ENCODE assay signal across 1 cellular context in genomic region chr9:97500263-97500662, GRCh38.
TF ChIP-seq lines count a peak whose summit lies in the region.

No MANE protein-coding gene starts in this region.

TF ChIP-seq in GM23338, 12 proteins besides CTCF, POLR2A, EP300 and RAD21 (continued from another document):
- TF ChIP-seq, protein P1, sequence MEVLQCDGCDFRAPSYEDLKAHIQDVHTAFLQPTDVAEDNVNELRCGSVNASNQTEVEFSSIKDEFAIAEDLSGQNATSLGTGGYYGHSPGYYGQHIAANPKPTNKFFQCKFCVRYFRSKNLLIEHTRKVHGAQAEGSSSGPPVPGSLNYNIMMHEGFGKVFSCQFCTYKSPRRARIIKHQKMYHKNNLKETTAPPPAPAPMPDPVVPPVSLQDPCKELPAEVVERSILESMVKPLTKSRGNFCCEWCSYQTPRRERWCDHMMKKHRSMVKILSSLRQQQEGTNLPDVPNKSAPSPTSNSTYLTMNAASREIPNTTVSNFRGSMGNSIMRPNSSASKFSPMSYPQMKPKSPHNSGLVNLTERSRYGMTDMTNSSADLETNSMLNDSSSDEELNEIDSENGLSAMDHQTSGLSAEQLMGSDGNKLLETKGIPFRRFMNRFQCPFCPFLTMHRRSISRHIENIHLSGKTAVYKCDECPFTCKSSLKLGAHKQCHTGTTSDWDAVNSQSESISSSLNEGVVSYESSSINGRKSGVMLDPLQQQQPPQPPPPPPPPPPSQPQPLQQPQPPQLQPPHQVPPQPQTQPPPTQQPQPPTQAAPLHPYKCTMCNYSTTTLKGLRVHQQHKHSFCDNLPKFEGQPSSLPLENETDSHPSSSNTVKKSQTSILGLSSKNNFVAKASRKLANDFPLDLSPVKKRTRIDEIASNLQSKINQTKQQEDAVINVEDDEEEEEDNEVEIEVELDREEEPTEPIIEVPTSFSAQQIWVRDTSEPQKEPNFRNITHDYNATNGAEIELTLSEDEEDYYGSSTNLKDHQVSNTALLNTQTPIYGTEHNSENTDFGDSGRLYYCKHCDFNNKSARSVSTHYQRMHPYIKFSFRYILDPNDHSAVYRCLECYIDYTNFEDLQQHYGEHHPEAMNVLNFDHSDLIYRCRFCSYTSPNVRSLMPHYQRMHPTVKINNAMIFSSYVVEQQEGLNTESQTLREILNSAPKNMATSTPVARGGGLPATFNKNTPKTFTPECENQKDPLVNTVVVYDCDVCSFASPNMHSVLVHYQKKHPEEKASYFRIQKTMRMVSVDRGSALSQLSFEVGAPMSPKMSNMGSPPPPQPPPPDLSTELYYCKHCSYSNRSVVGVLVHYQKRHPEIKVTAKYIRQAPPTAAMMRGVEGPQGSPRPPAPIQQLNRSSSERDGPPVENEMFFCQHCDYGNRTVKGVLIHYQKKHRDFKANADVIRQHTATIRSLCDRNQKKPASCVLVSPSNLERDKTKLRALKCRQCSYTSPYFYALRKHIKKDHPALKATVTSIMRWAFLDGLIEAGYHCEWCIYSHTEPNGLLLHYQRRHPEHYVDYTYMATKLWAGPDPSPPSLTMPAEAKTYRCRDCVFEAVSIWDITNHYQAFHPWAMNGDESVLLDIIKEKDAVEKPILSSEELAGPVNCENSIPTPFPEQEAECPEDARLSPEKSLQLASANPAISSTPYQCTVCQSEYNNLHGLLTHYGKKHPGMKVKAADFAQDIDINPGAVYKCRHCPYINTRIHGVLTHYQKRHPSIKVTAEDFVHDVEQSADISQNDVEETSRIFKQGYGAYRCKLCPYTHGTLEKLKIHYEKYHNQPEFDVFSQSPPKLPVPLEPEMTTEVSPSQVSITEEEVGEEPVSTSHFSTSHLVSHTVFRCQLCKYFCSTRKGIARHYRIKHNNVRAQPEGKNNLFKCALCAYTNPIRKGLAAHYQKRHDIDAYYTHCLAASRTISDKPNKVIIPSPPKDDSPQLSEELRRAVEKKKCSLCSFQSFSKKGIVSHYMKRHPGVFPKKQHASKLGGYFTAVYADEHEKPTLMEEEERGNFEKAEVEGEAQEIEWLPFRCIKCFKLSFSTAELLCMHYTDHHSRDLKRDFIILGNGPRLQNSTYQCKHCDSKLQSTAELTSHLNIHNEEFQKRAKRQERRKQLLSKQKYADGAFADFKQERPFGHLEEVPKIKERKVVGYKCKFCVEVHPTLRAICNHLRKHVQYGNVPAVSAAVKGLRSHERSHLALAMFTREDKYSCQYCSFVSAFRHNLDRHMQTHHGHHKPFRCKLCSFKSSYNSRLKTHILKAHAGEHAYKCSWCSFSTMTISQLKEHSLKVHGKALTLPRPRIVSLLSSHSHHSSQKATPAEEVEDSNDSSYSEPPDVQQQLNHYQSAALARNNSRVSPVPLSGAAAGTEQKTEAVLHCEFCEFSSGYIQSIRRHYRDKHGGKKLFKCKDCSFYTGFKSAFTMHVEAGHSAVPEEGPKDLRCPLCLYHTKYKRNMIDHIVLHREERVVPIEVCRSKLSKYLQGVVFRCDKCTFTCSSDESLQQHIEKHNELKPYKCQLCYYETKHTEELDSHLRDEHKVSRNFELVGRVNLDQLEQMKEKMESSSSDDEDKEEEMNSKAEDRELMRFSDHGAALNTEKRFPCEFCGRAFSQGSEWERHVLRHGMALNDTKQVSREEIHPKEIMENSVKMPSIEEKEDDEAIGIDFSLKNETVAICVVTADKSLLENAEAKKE (CRISPR knock-in tag; IDR thresholded peaks at IDR 0.05): no peak
- TF ChIP-seq ZNF331 (CRISPR knock-in tag; IDR thresholded peaks at IDR 0.05; ENCODE audit: low read depth): no peak
- no peak for TF ChIP-seq NANOG (IDR thresholded peaks at IDR 0.05; ENCODE audit: borderline replicate concordance)
